Comparison of ENCODE assay signal across 21 cellular contexts in genomic region chr5:89932771-89933181, GRCh38.
A peak's percentile ranks its signal among the peaks of the same experiment; 100 is the strongest.
DNase-seq lines count a peak whose midpoint lies in the region; ATAC-seq, FAIRE-seq and TF ChIP-seq lines count a peak whose summit lies in the region.
"Had no signal": no experiment of that assay in that cellular context is flagged by ENCODE, and none has a peak within 500 bp of the region (broad histone marks: within the 10 kb centered on the region; RNA-seq: fewer than 3 reads in every experiment).

No MANE protein-coding gene starts in this region.

- no peak for TF ChIP-seq RAD21 in HepG2 (CRISPR knock-in tag; IDR thresholded peaks at IDR 0.05)

- POLR2A ChIA-PET in HepG2 (lab: Yijun Ruan, JAX) (no interaction called here), MCF 10A (lab: Yijun Ruan, JAX) (no interaction called here)

- WGBS in HepG2 (ENCODE audit: low lambda C conversion rate): 0% methylated on average over 2 of the region's 2 CpGs

- H3K4me1 Mint-ChIP-seq in activated naive CD4-positive, alpha-beta T cell treated with anti-CD3 and anti-CD28 coated beads, Interleukin-2, amount 10 ng/mL, durations not matched to agents 7 days and 5 days: no peaks in the 10 kb centered on the region
- H3K4me1 Mint-ChIP-seq in MCF 10A (ENCODE audit: insufficient read depth, unreplicated experiment): peaks cover 14% of the 10 kb centered on the region

- H3K4me2 ChIP-seq in HepG2 (ENCODE audit: low read depth, low read length): no peak overlapping the region
- H3K4me2 ChIP-seq: A549, BLaER1 had no signal

- H3K27me3 Mint-ChIP-seq in activated naive CD4-positive, alpha-beta T cell treated with anti-CD3 and anti-CD28 coated beads, Interleukin-2, amount 10 ng/mL, durations not matched to agents 7 days and 5 days: no peaks in the 10 kb centered on the region
- H3K27me3 Mint-ChIP-seq in MCF 10A (ENCODE audit: insufficient read depth, unreplicated experiment): no peaks in the 10 kb centered on the region

- CTCF ChIA-PET in activated naive CD4-positive, alpha-beta T cell treated with anti-CD3 and anti-CD28 coated beads, Interleukin-2, amount 10 ng/mL, durations not matched to agents 7 days and 5 days (lab: Charles Lee): no interaction called here
- CTCF ChIA-PET in HepG2 (lab: Yijun Ruan, JAX; ENCODE audit: low intra/inter-chr PET ratio, low total read pairs): no interaction called here
- CTCF ChIA-PET in MCF 10A (lab: Yijun Ruan, JAX): no interaction called here

- no peaks in the 10 kb centered on the region for H3K4me1 ChIP-seq in HepG2 (ENCODE audit: insufficient read depth, low read length)
- H3K4me1 ChIP-seq: A549, BLaER1 had no signal

- no peaks in the 10 kb centered on the region for H3K27me3 ChIP-seq in HepG2 (ENCODE audit: control insufficient read depth in 1 of 2, insufficient read depth in 2 of 2, low read length in 2 of 2)
- H3K27me3 ChIP-seq: BLaER1, SJCRH30 had no signal

- H3K27ac Mint-ChIP-seq in activated naive CD4-positive, alpha-beta T cell treated with anti-CD3 and anti-CD28 coated beads, Interleukin-2, amount 10 ng/mL, durations not matched to agents 7 days and 5 days: no peak overlapping the region
- no peak overlapping the region for H3K27ac Mint-ChIP-seq in MCF 10A (ENCODE audit: low read depth, unreplicated experiment)
- H3K27ac Mint-ChIP-seq: CD8-positive, alpha-beta T cell had no signal

- no peaks in the 10 kb centered on the region for H3K9me3 Mint-ChIP-seq in activated naive CD4-positive, alpha-beta T cell treated with anti-CD3 and anti-CD28 coated beads, Interleukin-2, amount 10 ng/mL, durations not matched to agents 7 days and 5 days
- H3K9me3 Mint-ChIP-seq in MCF 10A (ENCODE audit: unreplicated experiment): no peaks in the 10 kb centered on the region
- H3K9me3 Mint-ChIP-seq: CD8-positive, alpha-beta T cell had no signal

- no peak overlapping the region for H3K9ac ChIP-seq in HepG2 (ENCODE audit: insufficient read depth, low read depth, low read length)
- H3K9ac ChIP-seq: BLaER1 had no signal

- no peak for FAIRE-seq in HepG2 (lab: Jason Lieb, UNC)
- FAIRE-seq: A549, H54 had no signal

- in situ Hi-C loops in HepG2 (cut with HindIII; ENCODE audit: extremely low pct_ligation_motif_present, low pct_unique_long_range_greater_than_20kb): no loop called here

- no peak overlapping the region for H3K27ac ChIP-seq in HepG2 (ENCODE audit: extremely low read length, insufficient read depth, low read length)
- H3K27ac ChIP-seq: A549, BLaER1, RWPE1, SJCRH30 had no signal

- BruUV-seq in HepG2 (replicated peaks; lab: Mats Ljungman, UMichigan) (no TSS peak), MCF 10A (replicated peaks; lab: Mats Ljungman, UMichigan) (no TSS peak)

- no peak overlapping the region for H3K4me3 Mint-ChIP-seq in activated naive CD4-positive, alpha-beta T cell treated with anti-CD3 and anti-CD28 coated beads, Interleukin-2, amount 10 ng/mL, durations not matched to agents 7 days and 5 days
- H3K4me3 Mint-ChIP-seq in MCF 10A (ENCODE audit: unreplicated experiment): no peak overlapping the region
- H3K4me3 Mint-ChIP-seq: CD8-positive, alpha-beta T cell had no signal

- no peak overlapping the region for H2AFZ ChIP-seq in HepG2 (ENCODE audit: low read length)

- H3K36me3 Mint-ChIP-seq in activated naive CD4-positive, alpha-beta T cell treated with anti-CD3 and anti-CD28 coated beads, Interleukin-2, amount 10 ng/mL, durations not matched to agents 7 days and 5 days: no peaks in the 10 kb centered on the region
- no peaks in the 10 kb centered on the region for H3K36me3 Mint-ChIP-seq in MCF 10A (ENCODE audit: insufficient read depth, unreplicated experiment)
- H3K36me3 Mint-ChIP-seq: CD8-positive, alpha-beta T cell had no signal

- no peaks in the 10 kb centered on the region for H3K79me2 ChIP-seq in HepG2 (ENCODE audit: insufficient read depth, low read length)

- intact Hi-C loops in HepG2 (cut with micrococcal nuclease; ENCODE audit: unreplicated experiment): no loop called here
- intact Hi-C loops in MCF 10A (cut with micrococcal nuclease): no loop called here

- no peaks in the 10 kb centered on the region for H3K36me3 ChIP-seq in HepG2 (replicated peaks in 1 of 2; ENCODE audit: control insufficient read depth in 1 of 2, insufficient read depth in 2 of 2, low read length in 2 of 2)
- H3K36me3 ChIP-seq: BLaER1, SJCRH30 had no signal

- TF ChIP-seq POLR2A in HepG2 (IDR thresholded peaks at IDR 0.05; ENCODE audit: insufficient read depth in 1 of 2, low read depth in 2 of 2, low read length in 2 of 2): no peak

- no peak for TF ChIP-seq EP300 in HepG2 (IDR thresholded peaks at IDR 0.05; ENCODE audit: low read depth in 2 of 2, low read length in 2 of 2)
- TF ChIP-seq EP300 in HepG2 (CRISPR knock-in tag; IDR thresholded peaks at IDR 0.05; ENCODE audit: borderline replicate concordance): no peak

- peaks cover 4% of the 10 kb centered on the region; the same call in 1 of the 2 replicates for H3K9me3 ChIP-seq in HepG2 (ENCODE audit: low read length)
- H3K9me3 ChIP-seq: A549, BLaER1, SJCRH30 had no signal

- no peak for TF ChIP-seq CTCF in fibroblast of the aortic adventitia (IDR thresholded peaks at IDR 0.05; ENCODE audit: insufficient read depth, low read length)
- TF ChIP-seq CTCF in HepG2 (CRISPR knock-in tag; IDR thresholded peaks at IDR 0.05): no peak
- TF ChIP-seq CTCF in MCF 10A (IDR thresholded peaks at IDR 0.05; ENCODE audit: unreplicated experiment): no peak

- no peaks in the 10 kb centered on the region for H4K20me1 ChIP-seq in HepG2 (ENCODE audit: insufficient read depth, low read length)
- H4K20me1 ChIP-seq: BLaER1 had no signal

- DNase-seq in A172 (ENCODE audit: low spot score): peak; percentile 4
- peak; percentile 6 for DNase-seq in HT1080 (ENCODE audit: low read depth)
- DNase-seq in fibroblast of the aortic adventitia (ENCODE audit: low read depth): peak; percentile 70
- peak; percentile 9 for DNase-seq in iPS-NIHi7 (ENCODE audit: extremely low spot score)
- no peak for DNase-seq in activated naive CD4-positive, alpha-beta T cell treated with anti-CD3 and anti-CD28 coated beads, Interleukin-2, amount 10 ng/mL, durations not matched to agents 7 days and 5 days
- DNase-seq in activated CD8-positive, alpha-beta memory T cell treated with anti-CD3 and anti-CD28 coated beads, Interleukin-2, amount 50 U/mL, for 48 hours: no peak
- DNase-seq in HepG2 (ENCODE audit: low spot score): no peak
- DNase-seq in MCF 10A (ENCODE audit: unreplicated experiment): no peak
- DNase-seq: CD8-positive, alpha-beta T cell; DMS53; IMR-90; NCI-H1417 treated with DMSO at 0.1 percent for 48 hours; NCI-H187 treated with DMSO at 0.1 percent for 48 hours; NCI-H345; NCI-H526; PC-3; SJCRH30 had no signal

- H3K4me3 ChIP-seq in fibroblast of the aortic adventitia (ENCODE audit: low read depth, low read length) (no peak overlapping the region), HepG2 (replicated peaks in 1 of 3; ENCODE audit: insufficient read depth in 1 of 3, low read depth in 2 of 3, low read length in 3 of 3) (no peak overlapping the region)
- H3K4me3 ChIP-seq: A549, BLaER1, SJCRH30 had no signal

- ATAC-seq in HepG2: no peak
- ATAC-seq: A549; CD8-positive, alpha-beta T cell; PC-3 had no signal

TF ChIP-seq in HepG2, 621 proteins besides CTCF, POLR2A, EP300 and RAD21 (continues in another document):
- TF ChIP-seq ZNF879 (CRISPR knock-in tag; IDR thresholded peaks at IDR 0.05): no peak
- TF ChIP-seq HHEX (CRISPR knock-in tag; IDR thresholded peaks at IDR 0.05): no peak
- TF ChIP-seq CBX5 (CRISPR knock-in tag; IDR thresholded peaks at IDR 0.05; ENCODE audit: borderline replicate concordance): no peak
- TF ChIP-seq ZNF883 (CRISPR knock-in tag; IDR thresholded peaks at IDR 0.05; ENCODE audit: not compliant biosample characterization): no peak
- TF ChIP-seq ZSCAN30 (CRISPR knock-in tag; IDR thresholded peaks at IDR 0.05): no peak
- no peak for TF ChIP-seq GTF2F1 (IDR thresholded peaks at IDR 0.05; ENCODE audit: low read length)
- TF ChIP-seq ZNF513 (CRISPR knock-in tag; conservative IDR thresholded peaks at IDR 0.05): no peak
- TF ChIP-seq ZC3H13 (CRISPR knock-in tag; IDR thresholded peaks at IDR 0.05): no peak
- TF ChIP-seq DMTF1 (CRISPR knock-in tag; IDR thresholded peaks at IDR 0.05): no peak
- no peak for TF ChIP-seq TARDBP (CRISPR knock-in tag; IDR thresholded peaks at IDR 0.05)
- TF ChIP-seq KAT2B (IDR thresholded peaks at IDR 0.05; ENCODE audit: borderline replicate concordance, low read depth, low read length): no peak
- TF ChIP-seq ARID2 (CRISPR knock-in tag; IDR thresholded peaks at IDR 0.05; ENCODE audit: borderline replicate concordance): no peak

Comparison
In these comparisons a context has a peak if more than half of its experiments do, and no peak if none do; other contexts are left out.
1. DNase-seq: peak in A172 (single experiment), HT1080 (single experiment), fibroblast of the aortic adventitia (single experiment) and iPS-NIHi7 (single experiment); none in activated naive CD4-positive, alpha-beta T cell treated with anti-CD3 and anti-CD28 coated beads, Interleukin-2, amount 10 ng/mL, durations not matched to agents 7 days and 5 days (single experiment), activated CD8-positive, alpha-beta memory T cell treated with anti-CD3 and anti-CD28 coated beads, Interleukin-2, amount 50 U/mL, for 48 hours (single experiment), HepG2 (single experiment) and MCF 10A (single experiment).